Comparison of ENCODE assay signal across 13 cellular contexts in the genomic region with DNA sequence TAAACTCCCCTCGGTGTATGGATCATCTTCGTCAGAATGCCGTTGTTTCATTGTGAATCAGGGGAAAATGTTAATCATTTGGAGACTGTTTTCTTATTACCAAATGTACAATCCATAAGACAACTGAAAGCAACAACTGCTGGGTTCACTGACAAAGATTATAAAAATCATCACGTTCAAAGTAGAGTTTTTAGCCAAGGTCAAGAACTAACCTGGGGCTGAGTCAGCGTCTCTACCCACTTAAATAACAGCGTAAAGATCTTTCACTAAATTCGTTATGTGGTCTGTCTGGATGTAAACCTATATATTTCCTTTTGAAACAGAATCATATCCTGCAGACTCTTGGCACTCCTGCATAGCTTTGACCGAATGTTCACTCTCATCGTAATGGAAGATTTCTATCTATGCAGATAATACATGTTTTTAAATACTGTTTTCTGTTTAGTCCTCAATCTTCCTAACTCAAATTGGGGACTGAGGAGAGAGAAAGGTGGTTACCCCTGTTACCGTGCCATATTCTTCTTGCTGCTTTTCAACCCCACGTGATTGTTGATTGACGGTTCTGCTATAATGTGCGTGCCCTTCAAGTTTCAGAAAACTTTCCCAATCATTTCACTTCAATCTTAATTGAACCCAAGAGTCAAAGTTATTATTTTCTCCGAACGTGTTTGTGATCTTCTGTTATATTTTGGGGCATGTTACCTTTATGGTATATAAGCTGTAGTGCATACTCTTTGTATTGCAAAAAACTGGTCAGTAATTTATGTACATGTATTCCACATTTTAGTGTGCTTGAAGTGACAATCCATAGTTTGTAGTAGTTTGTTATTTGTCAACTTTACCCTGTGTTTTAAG. TPM values are rescaled to one million over a fixed set of nuclear protein-coding genes. Genes with fewer than 3 reads are reported as not detected.
DNase-seq lines count a peak whose midpoint lies in the region; ATAC-seq, FAIRE-seq and TF ChIP-seq lines count a peak whose summit lies in the region.
"Had no signal": no experiment of that assay in that cellular context is flagged by ENCODE, and none has a peak within 500 bp of the region (broad histone marks: within the 10 kb centered on the region; RNA-seq: fewer than 3 reads in every experiment).

No MANE protein-coding gene starts in this region.

- intact Hi-C loops in CD8-positive, alpha-beta T cell (cut with DNase I, micrococcal nuclease): loop anchor here (2.0 to 5.0 kb wide), 2 partner anchors 47 kb away; no protein-coding TSS in a partner anchor

- ATAC-seq in CD8-positive, alpha-beta T cell: no peak
- ATAC-seq in activated T-helper 17 cell treated with anti-CD3 and anti-CD28 coated beads, Interleukin-2, amount 50 U/mL, for 72 hours (replicated peaks): peak; percentile 72
- ATAC-seq in memory B cell (ENCODE audit: low read depth): no peak

- no peaks in the 10 kb centered on the region for H3K27me3 ChIP-seq in CD8-positive, alpha-beta T cell (ENCODE audit: insufficient read depth, low read length)
- H3K27me3 ChIP-seq: stomach had no signal

- H3K4me1 Mint-ChIP-seq in CD8-positive, alpha-beta T cell (ENCODE audit: low read depth): peaks cover 70% of the 10 kb centered on the region
- H3K4me1 Mint-ChIP-seq in IgD-negative memory B cell (peaks cover 48 to 54% (median 53%) of the 10 kb centered on the region in 3 donors), memory B cell (peaks cover 40% of the 10 kb centered on the region)
- peaks cover 48% of the 10 kb centered on the region for H3K4me1 Mint-ChIP-seq in activated T-helper 17 cell treated with anti-CD3 and anti-CD28 coated beads, Interleukin-2, amount 50 U/mL, for 72 hours

- no peak for DNase-seq in CD8-positive, alpha-beta T cell
- DNase-seq in memory B cell (ENCODE audit: low spot score in 2 of 2): no peak
- DNase-seq in anterior cingulate cortex (lab: John Stamatoyannopoulos, UW): no peak
- DNase-seq in HTR-8/SVneo (ENCODE audit: insufficient read length, low spot score): no peak
- DNase-seq in erythroblast (lab: John Stamatoyannopoulos, UW): no peak
- DNase-seq in Kasumi-1 (lab: John Stamatoyannopoulos, UW): no peak
- DNase-seq: NCI-H1694 treated with DMSO at 0.1 percent for 48 hours had no signal

- H3K4me1 ChIP-seq in CD8-positive, alpha-beta T cell (ENCODE audit: insufficient read depth, low read length): peaks cover 60% of the 10 kb centered on the region

- CTCF ChIA-PET in CD8-positive, alpha-beta T cell (lab: Charles Lee): interaction anchor here (0.8 to 3.7 kb wide), 5 partner anchors 39 to 339 kb away, joined by 3 to 21 read pairs (median 3); partner anchors contain the start of gene NIPAL3

- no peak for FAIRE-seq in HTR-8/SVneo (lab: Jason Lieb, UNC)

- no peak for TF ChIP-seq CTCF in CD8-positive, alpha-beta T cell (IDR thresholded peaks at IDR 0.05)

- peak overlapping the region; percentile 62 for H3K27ac Mint-ChIP-seq in CD8-positive, alpha-beta T cell
- H3K27ac Mint-ChIP-seq in IgD-negative memory B cell: peak overlapping the region in 2 of 3 donors; percentile 83 to 85
- H3K27ac Mint-ChIP-seq in activated T-helper 17 cell treated with anti-CD3 and anti-CD28 coated beads, Interleukin-2, amount 50 U/mL, for 72 hours: peak overlapping the region; percentile 96
- H3K27ac Mint-ChIP-seq in memory B cell: peak overlapping the region; percentile 85

- H3K4me3 Mint-ChIP-seq in CD8-positive, alpha-beta T cell: peak overlapping the region; percentile 9
- H3K4me3 Mint-ChIP-seq in IgD-negative memory B cell (peak overlapping the region; percentile 54 to 83 (median 66)), memory B cell (peak overlapping the region; percentile 69)
- H3K4me3 Mint-ChIP-seq in activated T-helper 17 cell treated with anti-CD3 and anti-CD28 coated beads, Interleukin-2, amount 50 U/mL, for 72 hours: peak overlapping the region; percentile 75
- H3K4me3 Mint-ChIP-seq: neural crest cell had no signal

- no peaks in the 10 kb centered on the region for H3K27me3 Mint-ChIP-seq in CD8-positive, alpha-beta T cell (ENCODE audit: low read depth)
- H3K27me3 Mint-ChIP-seq in IgD-negative memory B cell (peaks cover 3% of the 10 kb centered on the region), memory B cell (no peaks in the 10 kb centered on the region)
- no peaks in the 10 kb centered on the region for H3K27me3 Mint-ChIP-seq in activated T-helper 17 cell treated with anti-CD3 and anti-CD28 coated beads, Interleukin-2, amount 50 U/mL, for 72 hours

- H3K9me3 ChIP-seq in CD8-positive, alpha-beta T cell (ENCODE audit: low read length): no peaks in the 10 kb centered on the region
- H3K9me3 ChIP-seq: HAP-1, stomach had no signal

- POLR2A ChIA-PET in CD8-positive, alpha-beta T cell (lab: Charles Lee): interaction anchor here (0.7 to 1.0 kb wide), 3 partner anchors 14 to 125 kb away, joined by 3 to 4 read pairs (median 3); partner anchors contain the start of gene NIPAL3

- no peak overlapping the region for H3K27ac ChIP-seq in CD8-positive, alpha-beta T cell (ENCODE audit: low read depth, low read length)

- no peak for TF ChIP-seq POLR2A in erythroblast (IDR thresholded peaks at IDR 0.05; ENCODE audit: low read length)

- peaks cover 10% of the 10 kb centered on the region for H3K36me3 ChIP-seq in CD8-positive, alpha-beta T cell (ENCODE audit: insufficient read depth, low read length)
- H3K36me3 ChIP-seq: HAP-1 had no signal

- no peak overlapping the region for H3K4me3 ChIP-seq in CD8-positive, alpha-beta T cell (ENCODE audit: low read depth, low read length)
- H3K4me3 ChIP-seq: HAP-1, stomach had no signal

- H3K9me3 Mint-ChIP-seq in CD8-positive, alpha-beta T cell: no peaks in the 10 kb centered on the region
- no peaks in the 10 kb centered on the region for H3K9me3 Mint-ChIP-seq in IgD-negative memory B cell
- no peaks in the 10 kb centered on the region for H3K9me3 Mint-ChIP-seq in activated T-helper 17 cell treated with anti-CD3 and anti-CD28 coated beads, Interleukin-2, amount 50 U/mL, for 72 hours
- no peaks in the 10 kb centered on the region for H3K9me3 Mint-ChIP-seq in memory B cell
- H3K9me3 Mint-ChIP-seq: neural crest cell had no signal

- peaks cover 48% of the 10 kb centered on the region for H3K36me3 Mint-ChIP-seq in CD8-positive, alpha-beta T cell
- H3K36me3 Mint-ChIP-seq in IgD-negative memory B cell (peaks cover 3% of the 10 kb centered on the region), memory B cell (no peaks in the 10 kb centered on the region)
- peaks cover 37% of the 10 kb centered on the region for H3K36me3 Mint-ChIP-seq in activated T-helper 17 cell treated with anti-CD3 and anti-CD28 coated beads, Interleukin-2, amount 50 U/mL, for 72 hours (ENCODE audit: low read depth)

RNA-seq across cellular contexts. Expression of gene NCMAP, which starts 15.6 kb away (rescaled TPM):
- under 1 TPM; 0.08 to 0.11 TPM for total RNA-seq in CD8-positive, alpha-beta T cell
- not detected for polyA plus RNA-seq in IgD-negative memory B cell
- total RNA-seq in activated T-helper 17 cell treated with anti-CD3 and anti-CD28 coated beads, Interleukin-2, amount 50 U/mL, for 72 hours: not detected
- total RNA-seq: fibroblast of villous mesenchyme, neural crest cell had no signal

RNA-seq across cellular contexts. Expression of gene RCAN3, which starts 37.6 kb away (rescaled TPM):
- total RNA-seq in CD8-positive, alpha-beta T cell: 100 to 1,000 TPM; 129 to 130 TPM
- polyA plus RNA-seq in IgD-negative memory B cell: 36.1 TPM
- total RNA-seq in activated T-helper 17 cell treated with anti-CD3 and anti-CD28 coated beads, Interleukin-2, amount 50 U/mL, for 72 hours: 10 to 100 TPM; 38.6 to 54.6 TPM

Comparison
In these comparisons a context has a peak if more than half of its experiments do, and no peak if none do; other contexts are left out.
1. H3K4me3 Mint-ChIP-seq: peak in every context shown above with its lines; median percentile 75 in activated T-helper 17 cell treated with anti-CD3 and anti-CD28 coated beads, Interleukin-2, amount 50 U/mL, for 72 hours; 69 in memory B cell; 66 in IgD-negative memory B cell; 9 in CD8-positive, alpha-beta T cell.